Comparison of ENCODE assay signal across 9 cellular contexts in the genomic region with DNA sequence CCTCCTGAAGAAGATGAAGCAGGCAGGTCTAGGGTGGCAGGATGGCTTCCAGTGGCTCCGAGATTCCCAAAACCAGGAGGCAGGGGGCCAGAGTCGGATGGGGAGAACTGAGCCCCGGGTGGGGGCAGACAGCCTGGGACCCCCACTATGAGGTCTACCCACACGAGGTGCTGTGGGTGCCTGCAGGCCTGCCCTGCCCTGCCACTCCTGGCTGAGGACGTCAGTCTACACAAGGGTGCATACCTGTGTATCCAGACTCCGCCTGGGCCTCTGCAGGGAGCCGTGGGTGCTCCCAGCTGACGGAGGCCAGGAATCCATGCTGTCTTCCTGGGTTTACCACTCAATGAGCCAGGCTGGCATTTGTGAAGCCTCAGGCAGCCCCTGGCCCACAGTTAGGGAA.
"Had no signal": no experiment of that assay in that cellular context is flagged by ENCODE, and none has a peak within 500 bp of the region (broad histone marks: within the 10 kb centered on the region; RNA-seq: fewer than 3 reads in every experiment).

No MANE protein-coding gene starts in this region.

- H3K9me3 ChIP-seq: HAP-1 had no signal

- H3K4me1 ChIP-seq: HAP-1 had no signal

- H3K9me3 Mint-ChIP-seq: GM23338 had no signal

- H3K27ac ChIP-seq: HL-60 had no signal

- H3K36me3 ChIP-seq: HAP-1 had no signal

- H3K4me3 Mint-ChIP-seq: GM23338, HFFc6, IgD-negative memory B cell had no signal

- H3K4me2 ChIP-seq: GM23338 had no signal

- H3K36me3 Mint-ChIP-seq: IgD-negative memory B cell had no signal

- H3K27me3 Mint-ChIP-seq: IgD-negative memory B cell had no signal

- H2AFZ ChIP-seq: GM23338 had no signal

- ATAC-seq: GM23338, HCT116, HepG2 had no signal

- H3K4me1 Mint-ChIP-seq: GM23338, IgD-negative memory B cell had no signal

- DNase-seq: H7, HFFc6, KBM-7 had no signal

- H3K4me3 ChIP-seq: GM23338, HAP-1 had no signal

- H3K27ac Mint-ChIP-seq: GM23338, HFFc6, IgD-negative memory B cell had no signal
